ENCODE assay signal across 19 cellular contexts in genomic region chr18:62660741-62661140, GRCh38.
"Had no signal": no experiment of that assay in that cellular context is flagged by ENCODE, and none has a peak within 500 bp of the region (broad histone marks: within the 10 kb centered on the region; RNA-seq: fewer than 3 reads in every experiment).

No MANE protein-coding gene starts in this region.

- H3K27me3 Mint-ChIP-seq: activated CD4-positive, alpha-beta T cell treated with anti-CD3 and anti-CD28 coated beads, Interleukin-2, amount 10 ng/mL, durations not matched to agents 24 days and 14 days; brain; stimulated activated naive CD8-positive, alpha-beta T cell treated with anti-CD3 and anti-CD28 coated beads, Interleukin-15, Interleukin-2, amounts not matched to agents 100 ng/mL and 50 ng/mL, for 24 hours had no signal

- H3K9me3 Mint-ChIP-seq: activated CD4-positive, alpha-beta T cell treated with anti-CD3 and anti-CD28 coated beads, Interleukin-2, amount 10 ng/mL, durations not matched to agents 24 days and 14 days; activated naive CD4-positive, alpha-beta T cell treated with anti-CD3 and anti-CD28 coated beads, Interleukin-2, amount 50 U/mL, for 72 hours; activated T-cell treated with anti-CD3 and anti-CD28 coated beads, Interleukin-2, amount 50 U/mL, for 72 hours; neural progenitor cell; stimulated activated naive CD8-positive, alpha-beta T cell treated with anti-CD3 and anti-CD28 coated beads, Interleukin-15, Interleukin-2, amounts not matched to agents 100 ng/mL and 50 ng/mL, for 24 hours had no signal

- H3K27ac Mint-ChIP-seq: activated CD4-positive, alpha-beta T cell treated with anti-CD3 and anti-CD28 coated beads, Interleukin-2, amount 10 ng/mL, durations not matched to agents 24 days and 14 days; activated CD8-positive, alpha-beta T cell treated with anti-CD3 and anti-CD28 coated beads, Interleukin-2, amount 10 ng/mL, durations not matched to agents 7 days and 5 days; activated naive CD4-positive, alpha-beta T cell treated with anti-CD3 and anti-CD28 coated beads, Interleukin-2, amount 50 U/mL, for 72 hours; activated T-cell treated with anti-CD3 and anti-CD28 coated beads, Interleukin-2, amount 50 U/mL, for 72 hours; brain; neural progenitor cell; stimulated activated naive CD8-positive, alpha-beta T cell treated with anti-CD3 and anti-CD28 coated beads, Interleukin-15, Interleukin-2, amounts not matched to agents 100 ng/mL and 50 ng/mL, for 24 hours had no signal

- H3K36me3 Mint-ChIP-seq: activated naive CD4-positive, alpha-beta T cell treated with anti-CD3 and anti-CD28 coated beads, Interleukin-2, amount 50 U/mL, for 72 hours; brain; neural progenitor cell had no signal

- H3K4me1 Mint-ChIP-seq: neural progenitor cell had no signal

- H3K4me3 Mint-ChIP-seq: activated CD4-positive, alpha-beta T cell treated with anti-CD3 and anti-CD28 coated beads, Interleukin-2, amount 10 ng/mL, durations not matched to agents 24 days and 14 days; activated CD8-positive, alpha-beta T cell treated with anti-CD3 and anti-CD28 coated beads, Interleukin-2, amount 10 ng/mL, durations not matched to agents 7 days and 5 days; activated T-cell treated with anti-CD3 and anti-CD28 coated beads, Interleukin-2, amount 50 U/mL, for 72 hours; brain; neural progenitor cell; stimulated activated naive CD8-positive, alpha-beta T cell treated with anti-CD3 and anti-CD28 coated beads, Interleukin-15, Interleukin-2, amounts not matched to agents 100 ng/mL and 50 ng/mL, for 24 hours had no signal

- DNase-seq: activated CD4-positive, alpha-beta T cell treated with anti-CD3 and anti-CD28 coated beads, Interleukin-2, amount 10 ng/mL, durations not matched to agents 24 days and 14 days; activated CD4-positive, CD25-positive, alpha-beta regulatory T cell; activated CD8-positive, alpha-beta memory T cell treated with anti-CD3 and anti-CD28 coated beads, Interleukin-2, amount 50 U/mL, for 4 hours; activated CD8-positive, alpha-beta T cell treated with anti-CD3 and anti-CD28 coated beads, Interleukin-2, amount 10 ng/mL, durations not matched to agents 7 days and 5 days; activated gamma-delta T cell; activated T-cell treated with anti-CD3 and anti-CD28 coated beads, Interleukin-2, amount 50 U/mL, for 72 hours; central memory CD4-positive, alpha-beta T cell; colonic mucosa; hippocampal formation; kidney; left lung; mammary epithelial cell; spleen; trophoblast cell had no signal

- ATAC-seq: activated CD8-positive, alpha-beta T cell treated with anti-CD3 and anti-CD28 coated beads, Interleukin-2, amount 10 ng/mL, durations not matched to agents 7 days and 5 days; activated naive CD4-positive, alpha-beta T cell treated with anti-CD3 and anti-CD28 coated beads, Interleukin-2, amount 50 U/mL, for 72 hours; activated T-cell treated with anti-CD3 and anti-CD28 coated beads, Interleukin-2, amount 50 U/mL, for 72 hours; left lung; sciatic nerve had no signal
